Comparison of ENCODE assay signal across 8 cellular contexts in genomic region chr11:65540290-65541092, GRCh38. TPM values are rescaled to one million over a fixed set of nuclear protein-coding genes. Genes with fewer than 3 reads are reported as not detected.
A peak's percentile ranks its signal among the peaks of the same experiment; 100 is the strongest.
DNase-seq lines count a peak whose midpoint lies in the region; ATAC-seq and TF ChIP-seq lines count a peak whose summit lies in the region.

No MANE protein-coding gene starts in this region.

- H3K27ac ChIP-seq in transverse colon = peak overlapping the region; percentile 86 to 97 (median 92)

- H3K4me1 ChIP-seq in ES-I3 (ENCODE audit: insufficient read depth, low read length) = no peaks in the 10 kb centered on the region; the same call in 1 of the 2 replicates
- H3K4me1 ChIP-seq in transverse colon = peaks cover 14 to 20% (median 16%) of the 10 kb centered on the region in 4 donors

- DNase-seq in KG1 (lab: John Stamatoyannopoulos, UW) = peak; percentile 56
- peak; percentile 84 for DNase-seq in SKM-1 treated with dmso at 0.1 percent for 144 hours (lab: John Stamatoyannopoulos, UW; ENCODE audit: unreplicated experiment)
- peak; percentile 93 for DNase-seq in activated naive CD8-positive, alpha-beta T cell treated with anti-CD3 and anti-CD28 coated beads for 36 hours
- DNase-seq in Right ventricle myocardium superior = peak; percentile 95
- DNase-seq in pons (ENCODE audit: low spot score) = peak; percentile 80
- peak; percentile 97 for DNase-seq in transverse colon

- peaks cover 1% of the 10 kb centered on the region for H3K36me3 Mint-ChIP-seq in activated naive CD8-positive, alpha-beta T cell treated with anti-CD3 and anti-CD28 coated beads for 36 hours

- no peak for TF ChIP-seq EP300 in transverse colon (IDR thresholded peaks at IDR 0.05; ENCODE audit: low read depth)

- peak; percentile 81 to 98 (median 90) for TF ChIP-seq CTCF in transverse colon (IDR thresholded peaks at IDR 0.05)

- no peaks in the 10 kb centered on the region; the same call in 1 of the 2 replicates for H3K36me3 ChIP-seq in ES-I3 (ENCODE audit: insufficient read depth, low read length)
- peaks cover 0 to 12% (median 0%) of the 10 kb centered on the region in 4 donors for H3K36me3 ChIP-seq in transverse colon

- no peaks in the 10 kb centered on the region for H3K27me3 Mint-ChIP-seq in activated naive CD8-positive, alpha-beta T cell treated with anti-CD3 and anti-CD28 coated beads for 36 hours

- intact Hi-C loops in Right ventricle myocardium superior (cut with DNase I) (no loop called here), transverse colon (cut with DNase I; ENCODE audit: low total_unique reads) (loop anchor here (5.0 kb wide), 2 partner anchors 37 to 52 kb away; partner anchors contain the start of gene EHBP1L1)

- peak overlapping the region; percentile 19 to 48 (median 41) for H3K4me3 ChIP-seq in transverse colon

- H3K9ac ChIP-seq in ES-I3 (ENCODE audit: low read depth, low read length) = peak overlapping the region; percentile 73

- peaks cover 10% of the 10 kb centered on the region for H3K4me1 Mint-ChIP-seq in activated naive CD8-positive, alpha-beta T cell treated with anti-CD3 and anti-CD28 coated beads for 36 hours

- no peak for TF ChIP-seq POLR2A in transverse colon (IDR thresholded peaks at IDR 0.05)

- peak overlapping the region; percentile 83 for H3K4me3 Mint-ChIP-seq in activated naive CD8-positive, alpha-beta T cell treated with anti-CD3 and anti-CD28 coated beads for 36 hours

- H3K27ac Mint-ChIP-seq in activated naive CD8-positive, alpha-beta T cell treated with anti-CD3 and anti-CD28 coated beads for 36 hours = peak overlapping the region; percentile 85

- ATAC-seq in GM21723 (IDR thresholded peaks at IDR 0.05; ENCODE audit: unreplicated experiment) (peak; percentile 58), Right ventricle myocardium superior (ENCODE audit: poor library complexity) (peak; percentile 95)

- WGBS in transverse colon (ENCODE audit: low coverage in 1 of 2), 2 donors = 1% methylated on average over 59 of the region's 78 CpGs; no CpG with 5 or more reads in 1 of the 2 donors

- in situ Hi-C loops in transverse colon (cut with MboI; ENCODE audit: low pct_ligation_motif_present in 1 of 4, low pct_unique_long_range_greater_than_20kb in 1 of 4, low sequenced_read_pairs in 3 of 4) = loop anchor here in 1 of 4 donors (5.0 kb wide), 1 partner anchor 62 kb away; no protein-coding TSS in a partner anchor

- H3K9me3 ChIP-seq in ES-I3 (ENCODE audit: control insufficient read depth, insufficient read depth, low read length) (no peaks in the 10 kb centered on the region), transverse colon (no peaks in the 10 kb centered on the region)

- H3K9me3 Mint-ChIP-seq in activated naive CD8-positive, alpha-beta T cell treated with anti-CD3 and anti-CD28 coated beads for 36 hours = no peaks in the 10 kb centered on the region

- H3K27me3 ChIP-seq in transverse colon = no peaks in the 10 kb centered on the region

RNA-seq across cellular contexts. Expression of gene SCYL1, which starts 15.6 kb away (rescaled TPM):
- 10 to 100 TPM; 70.5 to 80.3 TPM for total RNA-seq in activated naive CD8-positive, alpha-beta T cell treated with anti-CD3 and anti-CD28 coated beads for 36 hours
- 60.5 TPM for total RNA-seq in Right ventricle myocardium superior
- total RNA-seq in transverse colon = 10 to 100 TPM; 41.0 to 78.4 (median 69.2) TPM

RNA-seq across cellular contexts. Expression of gene LTBP3, which starts 17.7 kb away (rescaled TPM):
- 10 to 100 TPM; 35.5 to 36.0 TPM for total RNA-seq in activated naive CD8-positive, alpha-beta T cell treated with anti-CD3 and anti-CD28 coated beads for 36 hours
- total RNA-seq in Right ventricle myocardium superior = 73.4 TPM
- total RNA-seq in transverse colon = 100 to 1,000 TPM in 2 of 4 donors, 10 to 100 TPM in 2; 48.7 to 467 (median 140) TPM

RNA-seq across cellular contexts. Expression of gene ZNRD2, which starts 29.8 kb away (rescaled TPM):
- 10 to 100 TPM; 59.1 to 63.3 TPM for total RNA-seq in activated naive CD8-positive, alpha-beta T cell treated with anti-CD3 and anti-CD28 coated beads for 36 hours
- total RNA-seq in Right ventricle myocardium superior (23.2 TPM), transverse colon (10 to 100 TPM in 3 of 4 donors, 1 to 10 TPM in 1; 6.4 to 38.4 (median 27.9) TPM)

RNA-seq across cellular contexts. Expression of gene FAM89B, which starts 31.8 kb away (rescaled TPM):
- total RNA-seq in activated naive CD8-positive, alpha-beta T cell treated with anti-CD3 and anti-CD28 coated beads for 36 hours = 10 to 100 TPM; 13.6 to 15.0 TPM
- 36.1 TPM for total RNA-seq in Right ventricle myocardium superior
- 100 to 1,000 TPM in 1 of 4 donors, 10 to 100 TPM in 3; 25.2 to 254 (median 51.6) TPM for total RNA-seq in transverse colon

RNA-seq across cellular contexts. Expression of gene EHBP1L1, which starts 35.4 kb away (rescaled TPM):
- total RNA-seq in activated naive CD8-positive, alpha-beta T cell treated with anti-CD3 and anti-CD28 coated beads for 36 hours = 10 to 100 TPM; 55.7 to 60.0 TPM
- 44.9 TPM for total RNA-seq in Right ventricle myocardium superior
- 100 to 1,000 TPM in 2 of 4 donors, 10 to 100 TPM in 2; 90.2 to 215 (median 106) TPM for total RNA-seq in transverse colon

Comparison
In these comparisons a context has a peak if more than half of its experiments do, and no peak if none do; other contexts are left out.
1. Peak in every context shown above with its lines: DNase-seq, ATAC-seq, H3K4me3 ChIP-seq and H3K27ac ChIP-seq.